ENCODE assay signal across 8 cellular contexts in the genomic region with DNA sequence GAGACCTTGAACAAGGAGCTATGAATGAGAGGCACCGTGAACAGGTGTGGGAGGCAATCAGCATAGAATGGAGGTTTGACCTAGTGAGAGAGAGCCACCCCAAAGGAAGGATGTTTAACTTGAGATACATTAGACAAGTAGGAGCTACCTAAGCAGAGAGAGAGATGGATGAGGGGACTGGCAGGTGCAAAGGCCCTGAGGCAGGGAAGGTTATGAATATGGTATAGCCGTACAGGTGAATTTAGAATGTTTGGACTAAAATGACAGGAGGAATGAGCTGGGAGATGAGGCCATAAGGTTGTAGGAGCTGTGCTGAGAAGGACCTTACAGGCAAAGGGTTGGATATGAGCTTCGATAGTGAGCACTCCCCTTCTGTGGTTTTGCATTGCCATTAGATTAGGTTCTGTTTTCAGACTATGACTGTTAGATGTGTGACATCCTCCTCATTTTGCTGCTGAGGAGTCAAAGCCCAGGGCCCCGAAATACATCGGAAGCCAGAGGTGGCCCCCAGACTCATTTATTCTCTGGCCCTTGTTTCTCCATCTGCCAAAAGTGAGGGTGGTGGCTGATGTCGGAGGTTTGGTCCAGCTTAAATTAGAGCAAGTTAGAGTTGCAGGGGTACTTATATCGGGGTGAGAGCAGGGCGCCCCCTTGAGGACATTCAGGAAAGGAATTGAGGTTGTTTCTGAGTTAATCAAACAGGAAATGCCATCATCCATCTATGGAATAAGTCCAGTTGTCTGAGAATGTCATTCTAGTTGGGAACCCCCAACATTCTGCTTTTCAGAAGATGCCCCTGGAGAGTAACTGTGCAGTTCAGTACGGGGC. TPM values are rescaled to one million over a fixed set of nuclear protein-coding genes. Genes with fewer than 3 reads are reported as not detected.
DNase-seq lines count a peak whose midpoint lies in the region; ATAC-seq and TF ChIP-seq lines count a peak whose summit lies in the region.

No MANE protein-coding gene starts in this region.

- dilution Hi-C loops in IMR-90 (cut with HindIII; ENCODE audit: low sequenced_read_pairs, unreplicated experiment), result no loop called here

- no peaks in the 10 kb centered on the region for H3K36me3 ChIP-seq in IMR-90 (ENCODE audit: control insufficient read depth, insufficient read depth, low read length)
- H3K36me3 ChIP-seq in left lung, result no peaks in the 10 kb centered on the region
- no peaks in the 10 kb centered on the region for H3K36me3 ChIP-seq in right atrium auricular region

- no peaks in the 10 kb centered on the region for H3K79me1 ChIP-seq in IMR-90 (ENCODE audit: low read depth in 1 of 2, low read length in 2 of 2)

- TF ChIP-seq POLR2A in IMR-90 (IDR thresholded peaks at IDR 0.05; ENCODE audit: low read depth, low read length), result no peak

- DNase-seq in DMS53 (lab: John Stamatoyannopoulos, UW) (peak; percentile 59), IMR-90 (no peak), left lung (no peak), globus pallidus (ENCODE audit: low spot score) (no peak), NCI-H226 (no peak), NCI-H2107 (lab: John Stamatoyannopoulos, UW) (no peak), right atrium auricular region (ENCODE audit: low spot score) (no peak)
- DNase-seq in activated CD4-positive, alpha-beta T cell treated with anti-CD3 and anti-CD28 coated beads, Interleukin-2, amount 10 ng/mL, durations not matched to agents 7 days and 5 days, result peak; percentile 46

- 73% methylated on average over 3 of the region's 9 CpGs; no CpG with 5 or more reads in 1 of the 2 experiments for WGBS in IMR-90 (ENCODE audit: extremely low coverage in 2 of 2, insufficient read length in 1 of 2), 2 experiments

- TF ChIP-seq RAD21 in IMR-90 (IDR thresholded peaks at IDR 0.05; ENCODE audit: low read length), result no peak

- H3K27ac ChIP-seq in IMR-90 (ENCODE audit: insufficient read depth, low read length) (no peak overlapping the region), left lung (no peak overlapping the region), right atrium auricular region (no peak overlapping the region)

- H2AK9ac ChIP-seq in IMR-90 (replicated peaks; ENCODE audit: low read depth, low read length, poor library complexity), result no peak overlapping the region

- H3K4me3 Mint-ChIP-seq in activated CD4-positive, alpha-beta T cell treated with anti-CD3 and anti-CD28 coated beads, Interleukin-2, amount 10 ng/mL, durations not matched to agents 7 days and 5 days, result no peak overlapping the region

- no peaks in the 10 kb centered on the region for H3K4me1 Mint-ChIP-seq in activated CD4-positive, alpha-beta T cell treated with anti-CD3 and anti-CD28 coated beads, Interleukin-2, amount 10 ng/mL, durations not matched to agents 7 days and 5 days

- no peak overlapping the region for H2BK5ac ChIP-seq in IMR-90 (ENCODE audit: low read depth, low read length, poor library complexity, severe bottlenecking)

- H3K27me3 ChIP-seq in IMR-90 (ENCODE audit: control insufficient read depth, insufficient read depth, low read length) (peaks cover 28% of the 10 kb centered on the region), left lung (no peaks in the 10 kb centered on the region), right atrium auricular region (no peaks in the 10 kb centered on the region)

- H3K9me3 ChIP-seq in IMR-90 (ENCODE audit: control insufficient read depth, insufficient read depth, low read length) (no peaks in the 10 kb centered on the region), left lung (no peaks in the 10 kb centered on the region), right atrium auricular region (no peaks in the 10 kb centered on the region)

- H4K91ac ChIP-seq in IMR-90 (ENCODE audit: insufficient read depth, low read depth, low read length), result no peak overlapping the region

- no peaks in the 10 kb centered on the region for H3K9me3 Mint-ChIP-seq in activated CD4-positive, alpha-beta T cell treated with anti-CD3 and anti-CD28 coated beads, Interleukin-2, amount 10 ng/mL, durations not matched to agents 7 days and 5 days

- no peak overlapping the region for H3K9ac ChIP-seq in IMR-90 (ENCODE audit: low read depth, low read length)

- no peaks in the 10 kb centered on the region for H3K9me1 ChIP-seq in IMR-90 (ENCODE audit: insufficient read depth, low read length)

- peaks cover 10% of the 10 kb centered on the region for H3K27me3 Mint-ChIP-seq in activated CD4-positive, alpha-beta T cell treated with anti-CD3 and anti-CD28 coated beads, Interleukin-2, amount 10 ng/mL, durations not matched to agents 7 days and 5 days

- no peak overlapping the region for H3K23ac ChIP-seq in IMR-90 (ENCODE audit: low read depth, low read length)

- H3K18ac ChIP-seq in IMR-90 (ENCODE audit: low read depth, low read length), result no peak overlapping the region

- no peak overlapping the region for H3K4me3 ChIP-seq in IMR-90 (ENCODE audit: insufficient read depth, low read depth, low read length)
- no peak overlapping the region for H3K4me3 ChIP-seq in left lung
- H3K4me3 ChIP-seq in right atrium auricular region, result no peak overlapping the region

- no peak overlapping the region for H3K4me2 ChIP-seq in IMR-90 (ENCODE audit: low read depth, low read length)

- no peak overlapping the region for H4K8ac ChIP-seq in IMR-90 (ENCODE audit: low read depth in 2 of 2, low read length in 2 of 2)

- H2BK20ac ChIP-seq in IMR-90 (ENCODE audit: low read depth, low read length), result no peak overlapping the region

- no peak overlapping the region for H2AFZ ChIP-seq in IMR-90 (replicated peaks; ENCODE audit: low read length, poor library complexity)

- no peak for ATAC-seq in IMR-90 (ENCODE audit: low read depth)
- peak; percentile 47 for ATAC-seq in left lung

- no peak overlapping the region for H3K56ac ChIP-seq in IMR-90 (ENCODE audit: extremely low read depth, insufficient read depth, low read length)

- H2BK120ac ChIP-seq in IMR-90 (ENCODE audit: low read depth, low read length), result no peak overlapping the region

- no peak overlapping the region for H2AK5ac ChIP-seq in IMR-90 (ENCODE audit: low read depth, low read length)

- H3K36me3 Mint-ChIP-seq in activated CD4-positive, alpha-beta T cell treated with anti-CD3 and anti-CD28 coated beads, Interleukin-2, amount 10 ng/mL, durations not matched to agents 7 days and 5 days (ENCODE audit: low read depth), result no peaks in the 10 kb centered on the region

- POLR2A ChIA-PET in IMR-90 (lab: Charles Lee; ENCODE audit: unreplicated experiment), result no interaction called here
- POLR2A ChIA-PET in activated CD4-positive, alpha-beta T cell treated with anti-CD3 and anti-CD28 coated beads, Interleukin-2, amount 10 ng/mL, durations not matched to agents 7 days and 5 days (lab: Charles Lee), result no interaction called here

- H4K5ac ChIP-seq in IMR-90 (ENCODE audit: low read depth, low read length), result no peak overlapping the region

- H3K4me1 ChIP-seq in IMR-90 (ENCODE audit: control insufficient read depth, insufficient read depth, low read length) (no peaks in the 10 kb centered on the region), left lung (no peaks in the 10 kb centered on the region), right atrium auricular region (no peaks in the 10 kb centered on the region)

- CTCF ChIA-PET in IMR-90 (lab: Yijun Ruan, JAX), result interaction anchor here (1.1 kb wide), 1 partner anchor 15 kb away, joined by 3 read pairs; no protein-coding TSS in a partner anchor
- CTCF ChIA-PET in activated CD4-positive, alpha-beta T cell treated with anti-CD3 and anti-CD28 coated beads, Interleukin-2, amount 10 ng/mL, durations not matched to agents 7 days and 5 days (lab: Charles Lee), result interaction anchor here (0.7 to 1.4 kb wide), 8 partner anchors 10 to 167 kb away, joined by 3 to 5 read pairs (median 4); no protein-coding TSS in a partner anchor

- H3K4ac ChIP-seq in IMR-90 (ENCODE audit: low read depth, low read length), result no peak overlapping the region

- no TSS peak for BruUV-seq in IMR-90 (replicated peaks; lab: Mats Ljungman, UMichigan)

- in situ Hi-C loops in IMR-90 (cut with MboI; ENCODE audit: low sequenced_read_pairs), result no loop called here

- peak; percentile 27; the same call in 1 of the 2 replicates for TF ChIP-seq CTCF in IMR-90 (conservative IDR thresholded peaks at IDR 0.05; ENCODE audit: low read depth, low read length)
- peak in 1 of 2 donors; percentile 34 for TF ChIP-seq CTCF in left lung (IDR thresholded peaks at IDR 0.05)
- no peak for TF ChIP-seq CTCF in right atrium auricular region (IDR thresholded peaks at IDR 0.05)

- H2BK15ac ChIP-seq in IMR-90 (ENCODE audit: low read depth, low read length), result no peak overlapping the region

- H4K20me1 ChIP-seq in IMR-90 (ENCODE audit: insufficient read depth, low read length), result no peaks in the 10 kb centered on the region

- intact Hi-C loops in IMR-90 (cut with micrococcal nuclease), result no loop called here
- intact Hi-C loops in left lung (cut with DNase I), result no loop called here

- H3K14ac ChIP-seq in IMR-90 (replicated peaks; ENCODE audit: low read depth, low read length), result no peak overlapping the region

- H3K27ac Mint-ChIP-seq in activated CD4-positive, alpha-beta T cell treated with anti-CD3 and anti-CD28 coated beads, Interleukin-2, amount 10 ng/mL, durations not matched to agents 7 days and 5 days, result no peak overlapping the region

TF ChIP-seq in IMR-90, 13 proteins besides CTCF, POLR2A, EP300 and RAD21 (continues in another document):
- no peak for TF ChIP-seq MAFK (IDR thresholded peaks at IDR 0.05; ENCODE audit: low read depth, low read length)
- no peak for TF ChIP-seq SMC3 (IDR thresholded peaks at IDR 0.05; ENCODE audit: low read depth, low read length)
- TF ChIP-seq, protein P1, sequence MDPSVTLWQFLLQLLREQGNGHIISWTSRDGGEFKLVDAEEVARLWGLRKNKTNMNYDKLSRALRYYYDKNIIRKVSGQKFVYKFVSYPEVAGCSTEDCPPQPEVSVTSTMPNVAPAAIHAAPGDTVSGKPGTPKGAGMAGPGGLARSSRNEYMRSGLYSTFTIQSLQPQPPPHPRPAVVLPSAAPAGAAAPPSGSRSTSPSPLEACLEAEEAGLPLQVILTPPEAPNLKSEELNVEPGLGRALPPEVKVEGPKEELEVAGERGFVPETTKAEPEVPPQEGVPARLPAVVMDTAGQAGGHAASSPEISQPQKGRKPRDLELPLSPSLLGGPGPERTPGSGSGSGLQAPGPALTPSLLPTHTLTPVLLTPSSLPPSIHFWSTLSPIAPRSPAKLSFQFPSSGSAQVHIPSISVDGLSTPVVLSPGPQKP (IDR thresholded peaks at IDR 0.05; ENCODE audit: borderline replicate concordance, low read depth, low read length), result no peak
- TF ChIP-seq CHD1 (IDR thresholded peaks at IDR 0.05; ENCODE audit: low read depth, low read length), result no peak
- no peak for TF ChIP-seq RCOR1 (IDR thresholded peaks at IDR 0.05; ENCODE audit: insufficient replicate concordance, low read length)
- TF ChIP-seq RFX5 (IDR thresholded peaks at IDR 0.05; ENCODE audit: low read depth, low read length), result no peak

RNA-seq across cellular contexts. Expression of gene SLC24A4, which starts 29.4 kb away (rescaled TPM):
- total RNA-seq in IMR-90 (2012; rRNA removed), result under 0.01 TPM in 1 of 2 replicates, not detected in the other
- not detected in 2 replicates for polyA plus RNA-seq in IMR-90 (2012; rRNA removed)
- 0.01 TPM in 1 of 2 replicates, not detected in the other for polyA plus RNA-seq in IMR-90 (2012; cell fraction: cytosol; rRNA removed)
- not detected in 2 replicates for polyA plus RNA-seq in IMR-90 (2012; cell fraction: nucleus; rRNA removed; ENCODE audit: low replicate concordance)
- total RNA-seq in activated CD4-positive, alpha-beta T cell treated with anti-CD3 and anti-CD28 coated beads, Interleukin-2, amount 10 ng/mL, durations not matched to agents 7 days and 5 days, result not detected
- total RNA-seq in left lung, result 1 to 10 TPM; 1.1 to 2.0 TPM
- total RNA-seq in right atrium auricular region, result under 1 TPM; 0.04 to 0.24 TPM

Comparison
In these comparisons a context has a peak if more than half of its experiments do, and no peak if none do; other contexts are left out.
1. DNase-seq: peak in DMS53 (single experiment) and activated CD4-positive, alpha-beta T cell treated with anti-CD3 and anti-CD28 coated beads, Interleukin-2, amount 10 ng/mL, durations not matched to agents 7 days and 5 days (single experiment); none in IMR-90 (single experiment), left lung (0 of 2), globus pallidus (single experiment), NCI-H226 (single experiment), NCI-H2107 (single experiment) and right atrium auricular region (single experiment).